Comparison of ENCODE assay signal across 11 cellular contexts in genomic region chr2:7011376-7012083, GRCh38.
A peak's percentile ranks its signal among the peaks of the same experiment; 100 is the strongest.
DNase-seq lines count a peak whose midpoint lies in the region; ATAC-seq and TF ChIP-seq lines count a peak whose summit lies in the region.
"Had no signal": no experiment of that assay in that cellular context is flagged by ENCODE, and none has a peak within 500 bp of the region (broad histone marks: within the 10 kb centered on the region; RNA-seq: fewer than 3 reads in every experiment).

No MANE protein-coding gene starts in this region.

- no peak for DNase-seq in activated T-cell treated with anti-CD3 and anti-CD28 coated beads, Interleukin-2, amount 50 U/mL, for 4 hours
- DNase-seq in activated T-cell treated with anti-CD3 and anti-CD28 coated beads for 4 hours = no peak
- peak; percentile 98 for DNase-seq in SK-MEL-5 (ENCODE audit: low read depth, low spot score)
- DNase-seq in fibroblast of pulmonary artery (ENCODE audit: low read depth) = peak; percentile 94
- DNase-seq in superior temporal gyrus (ENCODE audit: extremely low spot score) = peak; percentile 75
- DNase-seq in DMS79 treated with DMSO at 0.1 percent for 48 hours (lab: John Stamatoyannopoulos, UW) = no peak
- DNase-seq in NCI-H2196 treated with DMSO at 0.1 percent for 48 hours (lab: John Stamatoyannopoulos, UW; ENCODE audit: unreplicated experiment) = no peak
- DNase-seq: AML-193, H9, SIG-M5 had no signal

- peaks cover 36% of the 10 kb centered on the region for H3K4me1 Mint-ChIP-seq in activated T-cell treated with anti-CD3 and anti-CD28 coated beads, Interleukin-2, amount 50 U/mL, for 4 hours (ENCODE audit: low read depth)

- in situ Hi-C loops in SK-MEL-5 (cut with HindIII; ENCODE audit: low pct_unique_long_range_greater_than_20kb, low sequenced_read_pairs) = no loop called here

- no peak overlapping the region for H3K4me3 Mint-ChIP-seq in activated T-cell treated with anti-CD3 and anti-CD28 coated beads, Interleukin-2, amount 50 U/mL, for 4 hours
- H3K4me3 Mint-ChIP-seq: H9 had no signal

- no peak for TF ChIP-seq CTCF in fibroblast of pulmonary artery (IDR thresholded peaks at IDR 0.05; ENCODE audit: low read length, missing control alignments)

- H3K27me3 Mint-ChIP-seq in activated T-cell treated with anti-CD3 and anti-CD28 coated beads, Interleukin-2, amount 50 U/mL, for 4 hours (ENCODE audit: low read depth) = no peaks in the 10 kb centered on the region

- peaks cover 6% of the 10 kb centered on the region for H3K36me3 Mint-ChIP-seq in activated T-cell treated with anti-CD3 and anti-CD28 coated beads, Interleukin-2, amount 50 U/mL, for 4 hours (ENCODE audit: insufficient read depth)

- H3K4me3 ChIP-seq in fibroblast of pulmonary artery (replicated peaks; ENCODE audit: low read depth, low read length) = no peak overlapping the region

- no peaks in the 10 kb centered on the region for H3K9me3 Mint-ChIP-seq in activated T-cell treated with anti-CD3 and anti-CD28 coated beads, Interleukin-2, amount 50 U/mL, for 4 hours
- H3K9me3 Mint-ChIP-seq: H9 had no signal

- ATAC-seq in activated T-cell treated with anti-CD3 and anti-CD28 coated beads, Interleukin-2, amount 50 U/mL, for 4 hours = peak; percentile 31 to 38
- no peak for ATAC-seq in HG02938 (IDR thresholded peaks at IDR 0.05; ENCODE audit: unreplicated experiment)

Comparison
In these comparisons a context has a peak if more than half of its experiments do, and no peak if none do; other contexts are left out.
1. DNase-seq: peak in SK-MEL-5 (single experiment), fibroblast of pulmonary artery (single experiment) and superior temporal gyrus (single experiment); none in activated T-cell treated with anti-CD3 and anti-CD28 coated beads, Interleukin-2, amount 50 U/mL, for 4 hours (single experiment), activated T-cell treated with anti-CD3 and anti-CD28 coated beads for 4 hours (single experiment), DMS79 treated with DMSO at 0.1 percent for 48 hours (single experiment) and NCI-H2196 treated with DMSO at 0.1 percent for 48 hours (single experiment).